ENCODE assay signal across 15 cellular contexts in genomic region chr5:138932171-138932810, GRCh38. TPM values are rescaled to one million over a fixed set of nuclear protein-coding genes. Genes with fewer than 3 reads are reported as not detected.
DNase-seq lines count a peak whose midpoint lies in the region; ATAC-seq, FAIRE-seq and TF ChIP-seq lines count a peak whose summit lies in the region.
"Had no signal": no experiment of that assay in that cellular context is flagged by ENCODE, and none has a peak within 500 bp of the region (broad histone marks: within the 10 kb centered on the region; RNA-seq: fewer than 3 reads in every experiment).

No MANE protein-coding gene starts in this region.

- no peak for TF ChIP-seq POLR2A in sigmoid colon (IDR thresholded peaks at IDR 0.05)

- H3K4me1 Mint-ChIP-seq in chondrocyte (ENCODE audit: low read depth) (peaks cover 16% of the 10 kb centered on the region), nephron progenitor cell (peaks cover 40% of the 10 kb centered on the region)
- H3K4me1 Mint-ChIP-seq: central memory CD8-positive, alpha-beta T cell had no signal

- peaks cover 15 to 83% (median 54%) of the 10 kb centered on the region in 4 donors for H3K36me3 ChIP-seq in sigmoid colon

- no peaks in the 10 kb centered on the region for H3K9me3 Mint-ChIP-seq in chondrocyte (ENCODE audit: low read depth)
- H3K9me3 Mint-ChIP-seq in nephron progenitor cell = no peaks in the 10 kb centered on the region
- H3K9me3 Mint-ChIP-seq: central memory CD8-positive, alpha-beta T cell had no signal

- peaks cover 66% of the 10 kb centered on the region for H3K36me3 Mint-ChIP-seq in chondrocyte (ENCODE audit: low read depth)
- H3K36me3 Mint-ChIP-seq in nephron progenitor cell (ENCODE audit: low read depth) = peaks cover 87% of the 10 kb centered on the region

- H3K27ac Mint-ChIP-seq in chondrocyte (ENCODE audit: unreplicated experiment) (peak overlapping the region; percentile 36), nephron progenitor cell (peak overlapping the region; percentile 8)

- 88 to 91% methylated on average over 20 of the region's 20 CpGs for WGBS in sigmoid colon, 2 donors

- no peaks in the 10 kb centered on the region for H3K9me3 ChIP-seq in sigmoid colon
- H3K9me3 ChIP-seq: thoracic aorta had no signal

- peak; percentile 13 for FAIRE-seq in HTR-8/SVneo (lab: Jason Lieb, UNC)
- FAIRE-seq: GM19239 had no signal

- TF ChIP-seq CTCF in chondrocyte (IDR thresholded peaks at IDR 0.05) (no peak), nephron progenitor cell (IDR thresholded peaks at IDR 0.05) (no peak), sigmoid colon (IDR thresholded peaks at IDR 0.05) (no peak)

- no peaks in the 10 kb centered on the region for H3K27me3 ChIP-seq in sigmoid colon

- intact Hi-C loops in sigmoid colon (cut with DNase I) = no loop called here

- H3K4me3 ChIP-seq in sigmoid colon = no peak overlapping the region
- H3K4me3 ChIP-seq: thoracic aorta had no signal

- peak; percentile 28 to 31 for DNase-seq in SHP77 (lab: John Stamatoyannopoulos, UW)
- no peak for DNase-seq in SHP77 treated with DMSO at 0.1 percent for 48 hours (lab: John Stamatoyannopoulos, UW)
- no peak for DNase-seq in HTR-8/SVneo (ENCODE audit: insufficient read length, low spot score)
- DNase-seq in chondrocyte (ENCODE audit: low spot score) = peak; percentile 73
- no peak for DNase-seq in nephron progenitor cell
- DNase-seq in sigmoid colon = no peak
- no peak for DNase-seq in medulla oblongata (ENCODE audit: extremely low spot score)
- DNase-seq: activated naive CD4-positive, alpha-beta T cell treated with anti-CD3 and anti-CD28 coated beads, Interleukin-2, amount 50 U/mL, for 16 hours; NCI-H2029; SIG-M5 had no signal

- TF ChIP-seq EP300 in sigmoid colon (IDR thresholded peaks at IDR 0.05) = no peak

- H3K4me3 Mint-ChIP-seq in chondrocyte (ENCODE audit: unreplicated experiment) (no peak overlapping the region), nephron progenitor cell (no peak overlapping the region)
- H3K4me3 Mint-ChIP-seq: central memory CD8-positive, alpha-beta T cell had no signal

- no peaks in the 10 kb centered on the region for H3K27me3 Mint-ChIP-seq in chondrocyte (ENCODE audit: low read depth)
- H3K27me3 Mint-ChIP-seq in nephron progenitor cell (ENCODE audit: low read depth, poor library complexity) = peaks cover 2% of the 10 kb centered on the region
- H3K27me3 Mint-ChIP-seq: central memory CD8-positive, alpha-beta T cell had no signal

- ATAC-seq in HG03565 (IDR thresholded peaks at IDR 0.05; ENCODE audit: unreplicated experiment) = no peak

- H3K27ac ChIP-seq in sigmoid colon = no peak overlapping the region
- H3K27ac ChIP-seq: KMS-11, thoracic aorta had no signal

- peaks cover 0 to 10% (median 5%) of the 10 kb centered on the region in 4 donors for H3K4me1 ChIP-seq in sigmoid colon

RNA-seq across cellular contexts. Expression of gene LRRTM2, which starts 57.2 kb away (rescaled TPM):
- total RNA-seq in chondrocyte = 0.19 TPM in 1 of 3 replicates, not detected in the others
- total RNA-seq in sigmoid colon = 1 to 10 TPM in 1 of 4 donors, under 1 TPM in 3; 0.16 to 1.1 (median 0.34) TPM
- polyA plus RNA-seq in sigmoid colon = under 1 TPM in 1 of 3 donors, not detected in 2; 0.32 TPM

Comparison
In these comparisons a context has a peak if more than half of its experiments do, and no peak if none do; other contexts are left out.
1. DNase-seq: peak in SHP77 (2 of 2) and chondrocyte (single experiment); none in SHP77 treated with DMSO at 0.1 percent for 48 hours (single experiment), HTR-8/SVneo (single experiment), nephron progenitor cell (single experiment), sigmoid colon (single experiment) and medulla oblongata (single experiment).